ENCODE assay signal across 16 cellular contexts in the genomic region with DNA sequence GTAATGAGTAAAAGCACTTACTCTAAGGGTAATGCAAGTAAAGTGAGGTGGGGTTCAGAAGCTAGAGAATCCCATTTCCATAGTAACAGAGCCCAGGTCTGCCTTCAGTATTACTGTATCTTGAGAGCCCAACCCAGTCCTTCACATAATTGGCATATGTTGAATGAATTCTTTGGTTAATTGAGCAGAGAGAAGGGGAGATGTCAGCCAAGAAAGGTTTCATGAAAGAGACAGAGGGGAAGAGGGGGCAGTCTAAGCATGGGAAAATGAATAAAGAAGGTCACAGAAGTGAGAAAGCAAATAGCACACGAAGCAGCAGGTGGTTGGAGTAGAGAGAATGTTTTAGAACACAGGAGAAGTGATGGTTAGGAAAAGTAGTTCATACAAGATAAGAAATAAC.
"Had no signal": no experiment of that assay in that cellular context is flagged by ENCODE, and none has a peak within 500 bp of the region (broad histone marks: within the 10 kb centered on the region; RNA-seq: fewer than 3 reads in every experiment).

No MANE protein-coding gene starts in this region.

- FAIRE-seq: TTC549 had no signal

- DNase-seq: activated B cell treated with CpG ODN at 0.5 μM for 24 hours; activated CD4-positive, alpha-beta T cell treated with anti-CD3 and anti-CD28 coated beads for 48 hours; activated CD8-positive, alpha-beta T cell treated with anti-CD3 and anti-CD28 coated beads for 36 hours; activated naive CD4-positive, alpha-beta T cell treated with anti-CD3 and anti-CD28 coated beads for 36 hours; activated T-cell treated with anti-CD3 and anti-CD28 coated beads, Interleukin-2, amount 50 U/mL, for 24 hours; caudate nucleus; effector memory CD8-positive, alpha-beta T cell; esophagus squamous epithelium; heart right ventricle; left lung; sigmoid colon; stimulated activated CD4-positive, alpha-beta T cell treated with anti-CD3 and anti-CD28 coated beads, Interleukin-4, amount 100 ng/mL, for 4 hours; thyroid gland had no signal

- ATAC-seq: activated CD8-positive, alpha-beta T cell treated with anti-CD3 and anti-CD28 coated beads for 36 hours; effector memory CD8-positive, alpha-beta T cell; heart right ventricle; left lung; natural killer cell treated with Interleukin-12 subunit alpha and Interleukin-12 subunit beta and Interleukin-15 and Interleukin-18, amount 100 ng/mL, for 72 hours; stimulated activated memory B cell treated with anti-CD40 and anti-IgM and Interleukin-4, amounts not matched to agents 10 μg/mL and 1 μg/mL and 100 μg/mL, for 72 hours had no signal
